25 cellular contexts compared by ENCODE assay signal in the genomic region with DNA sequence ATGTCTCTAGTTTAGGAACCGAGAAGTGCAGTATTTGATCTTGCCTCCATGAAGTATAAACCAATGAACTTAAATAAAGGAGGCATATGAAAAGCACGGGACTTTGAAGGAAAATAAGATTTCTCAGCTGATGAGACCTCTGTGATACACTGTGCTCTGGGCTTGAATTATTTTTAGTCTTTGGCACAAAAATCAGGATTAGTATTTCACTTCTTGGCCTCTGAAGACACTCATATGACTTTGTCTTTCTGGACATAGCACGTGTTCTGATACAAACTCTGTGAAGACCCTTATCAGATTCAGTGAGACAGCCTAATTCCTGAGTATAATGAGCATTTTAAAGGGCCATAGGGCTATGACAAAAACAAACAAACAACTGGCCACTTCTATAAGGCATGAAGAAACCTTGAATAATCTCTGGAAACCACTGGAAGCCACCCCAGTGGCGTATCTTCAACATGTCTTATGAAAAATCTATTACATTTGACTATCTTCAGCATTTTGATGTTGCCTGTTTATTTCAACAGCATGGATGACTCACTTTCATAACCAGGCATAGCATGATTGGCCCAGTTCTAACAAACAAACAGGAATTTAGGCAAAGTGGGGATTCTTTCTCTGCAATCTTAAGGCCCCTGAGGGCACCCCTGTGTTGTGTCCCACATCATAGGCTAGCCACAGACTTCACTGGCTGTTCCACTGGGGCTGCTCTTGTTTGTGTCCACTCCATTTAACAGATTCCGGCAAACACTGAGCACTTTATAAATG.
DNase-seq lines count a peak whose midpoint lies in the region; ATAC-seq and TF ChIP-seq lines count a peak whose summit lies in the region.
"Had no signal": no experiment of that assay in that cellular context is flagged by ENCODE, and none has a peak within 500 bp of the region (broad histone marks: within the 10 kb centered on the region; RNA-seq: fewer than 3 reads in every experiment).

No MANE protein-coding gene starts in this region.

- H3K36me3 ChIP-seq in lung (ENCODE audit: control insufficient read depth in 2 of 2, insufficient read depth in 2 of 2, low read length in 2 of 2) (no peaks in the 10 kb centered on the region), suprapubic skin (no peaks in the 10 kb centered on the region), testis (ENCODE audit: low read depth, missing control alignments) (no peaks in the 10 kb centered on the region)
- H3K36me3 ChIP-seq: neutrophil, Peyer's patch had no signal

- WGBS in lung, 2 donors: 84 to 86% methylated on average over 5 of the region's 5 CpGs
- WGBS in suprapubic skin: 66% methylated on average over 5 of the region's 5 CpGs
- 74 to 83% methylated on average over 5 of the region's 5 CpGs for WGBS in testis, 2 donors

- intact Hi-C loops in testis (cut with DNase I; ENCODE audit: low total_unique reads): no loop called here

- H3K4me1 ChIP-seq in lung (ENCODE audit: control insufficient read depth in 2 of 2, insufficient read depth in 2 of 2, low read length in 2 of 2): peaks cover 0 to 3% of the 10 kb centered on the region in 2 donors
- peaks cover 23% of the 10 kb centered on the region for H3K4me1 ChIP-seq in suprapubic skin
- H3K4me1 ChIP-seq in testis: no peaks in the 10 kb centered on the region
- H3K4me1 ChIP-seq: body of pancreas, Peyer's patch had no signal

- TF ChIP-seq POLR2A in suprapubic skin (IDR thresholded peaks at IDR 0.05): no peak
- TF ChIP-seq POLR2A in testis (IDR thresholded peaks at IDR 0.05): no peak

- no peak for TF ChIP-seq EP300 in suprapubic skin (IDR thresholded peaks at IDR 0.05)

- H3K9me3 ChIP-seq in lung (ENCODE audit: control insufficient read depth in 2 of 2, insufficient read depth in 1 of 2, low read length in 1 of 2): no peaks in the 10 kb centered on the region
- no peaks in the 10 kb centered on the region for H3K9me3 ChIP-seq in suprapubic skin
- no peaks in the 10 kb centered on the region for H3K9me3 ChIP-seq in testis
- H3K9me3 ChIP-seq: body of pancreas, neutrophil, Peyer's patch had no signal

- H3K4me3 ChIP-seq in lung: no peak overlapping the region
- no peak overlapping the region for H3K4me3 ChIP-seq in suprapubic skin
- no peak overlapping the region for H3K4me3 ChIP-seq in testis
- H3K4me3 ChIP-seq: body of pancreas, hepatocyte, Peyer's patch had no signal

- H3K27me3 ChIP-seq in lung (ENCODE audit: control insufficient read depth, insufficient read depth) (no peaks in the 10 kb centered on the region), suprapubic skin (no peaks in the 10 kb centered on the region), testis (no peaks in the 10 kb centered on the region)
- H3K27me3 ChIP-seq: body of pancreas, hepatocyte, neutrophil, Peyer's patch had no signal

- DNase-seq in NCI-H460 (ENCODE audit: extremely low read depth, low read depth): peak; percentile 4
- DNase-seq in epidermal melanocyte (ENCODE audit: insufficient read length, low spot score): peak; percentile 19
- no peak for DNase-seq in lung (ENCODE audit: low spot score)
- DNase-seq in suprapubic skin (ENCODE audit: low spot score in 2 of 2): no peak
- no peak for DNase-seq in testis
- DNase-seq in GM20000 (ENCODE audit: low spot score): no peak
- DNase-seq in stimulated activated naive CD4-positive, alpha-beta T cell (lab: John Stamatoyannopoulos, UW): no peak
- DNase-seq: activated B cell treated with CpG ODN at 0.5 μM for 24 hours; activated CD4-positive, alpha-beta T cell treated with anti-CD3 and anti-CD28 coated beads, Interleukin-2, amount 50 U/mL, for 48 hours; activated naive CD8-positive, alpha-beta T cell treated with anti-CD3 and anti-CD28 coated beads, Interleukin-2, amount 10 ng/mL, durations not matched to agents 7 days and 5 days; body of pancreas; CD4-positive, CD25-positive, alpha-beta regulatory T cell; DMS 273 treated with DMSO at 0.1 percent for 48 hours; endodermal cell; foreskin fibroblast; MM.1S; NCI-H146; NCI-H2171; NCI-H526; Peyer's patch; substantia nigra; T1000 had no signal

- peak; percentile 30 for ATAC-seq in lung (ENCODE audit: insufficient read depth, low FRiP score)
- ATAC-seq: body of pancreas, HCT116 had no signal

- H3K27ac ChIP-seq in lung (ENCODE audit: low read depth in 1 of 2, low read length in 1 of 2): no peak overlapping the region
- H3K27ac ChIP-seq in suprapubic skin: peak overlapping the region; percentile 47
- no peak overlapping the region for H3K27ac ChIP-seq in testis
- H3K27ac ChIP-seq: body of pancreas, hepatocyte, neutrophil, Peyer's patch had no signal

- TF ChIP-seq CTCF in lung (IDR thresholded peaks at IDR 0.05; ENCODE audit: control extremely low read depth, extremely low read depth): no peak
- TF ChIP-seq CTCF in suprapubic skin (IDR thresholded peaks at IDR 0.05): no peak
- no peak for TF ChIP-seq CTCF in testis (IDR thresholded peaks at IDR 0.05)
- no peak for TF ChIP-seq CTCF in GM20000 (IDR thresholded peaks at IDR 0.05; ENCODE audit: extremely low read depth, missing control alignments)

Comparison
In these comparisons a context has a peak if more than half of its experiments do, and no peak if none do; other contexts are left out.
1. DNase-seq: peak in NCI-H460 (single experiment) and epidermal melanocyte (single experiment); none in lung (single experiment), suprapubic skin (0 of 2), testis (single experiment), GM20000 (single experiment) and stimulated activated naive CD4-positive, alpha-beta T cell (0 of 6).